ENCODE assay signal across 14 cellular contexts in the genomic region with DNA sequence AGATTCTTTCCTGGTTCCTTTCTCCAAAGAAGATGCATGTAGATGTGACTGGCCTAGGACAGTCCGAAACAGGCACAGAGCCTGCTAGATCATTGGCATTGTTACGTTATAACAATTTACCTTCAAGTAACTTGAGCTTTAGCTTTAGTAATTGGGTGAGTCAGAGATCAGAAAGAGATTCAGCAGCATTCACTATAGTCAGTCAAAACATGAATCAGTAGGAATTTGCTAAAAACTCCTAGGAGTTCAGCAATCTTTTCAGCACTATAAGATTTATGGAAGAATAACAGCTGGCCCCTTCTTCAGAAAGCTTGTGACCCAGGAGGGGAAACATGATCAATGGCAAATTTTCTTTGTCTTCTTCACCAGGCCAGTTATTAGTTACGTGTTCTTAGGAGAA.
DNase-seq lines count a peak whose midpoint lies in the region; ATAC-seq and TF ChIP-seq lines count a peak whose summit lies in the region.
"Had no signal": no experiment of that assay in that cellular context is flagged by ENCODE, and none has a peak within 500 bp of the region (broad histone marks: within the 10 kb centered on the region; RNA-seq: fewer than 3 reads in every experiment).

No MANE protein-coding gene starts in this region.

- POLR2A ChIA-PET in RWPE1 (lab: Yijun Ruan, JAX; ENCODE audit: low non-redundant PET), result no interaction called here

- no peak overlapping the region for H3K4me2 ChIP-seq in smooth muscle cell

- H3K27ac ChIP-seq in RWPE1, result no peak overlapping the region
- H3K27ac ChIP-seq in esophagus squamous epithelium, result peak overlapping the region in 3 of 4 donors; percentile 3 to 44 (median 12)
- peak overlapping the region; percentile 70 for H3K27ac ChIP-seq in smooth muscle cell (ENCODE audit: low read depth)
- H3K27ac ChIP-seq in ascending aorta, result no peak overlapping the region
- H3K27ac ChIP-seq: SK-N-MC, stomach had no signal

- no peak for TF ChIP-seq POLR2A in esophagus squamous epithelium (IDR thresholded peaks at IDR 0.05)

- H3K9ac ChIP-seq in smooth muscle cell (ENCODE audit: low read depth), result no peak overlapping the region

- TF ChIP-seq CTCF in RWPE1 (conservative IDR thresholded peaks at IDR 0.05; ENCODE audit: low read depth), result no peak
- no peak for TF ChIP-seq CTCF in esophagus squamous epithelium (IDR thresholded peaks at IDR 0.05)
- no peak for TF ChIP-seq CTCF in smooth muscle cell (IDR thresholded peaks at IDR 0.05; ENCODE audit: borderline replicate concordance, insufficient read depth, poor library complexity, severe bottlenecking)
- TF ChIP-seq CTCF in ascending aorta (IDR thresholded peaks at IDR 0.05), result no peak

- H3K4me1 ChIP-seq in esophagus squamous epithelium (peaks cover 5 to 30% (median 5%) of the 10 kb centered on the region in 3 donors), smooth muscle cell (ENCODE audit: low read depth) (no peaks in the 10 kb centered on the region), ascending aorta (no peaks in the 10 kb centered on the region)

- H3F3A ChIP-seq in smooth muscle cell (ENCODE audit: low read depth), result peaks cover under 1% of the 10 kb centered on the region

- H3K27me3 ChIP-seq in esophagus squamous epithelium (no peaks in the 10 kb centered on the region), smooth muscle cell (ENCODE audit: low read depth) (no peaks in the 10 kb centered on the region), ascending aorta (no peaks in the 10 kb centered on the region)
- H3K27me3 ChIP-seq: gastrocnemius medialis, stomach had no signal

- H3K79me2 ChIP-seq in smooth muscle cell (ENCODE audit: low read depth), result no peaks in the 10 kb centered on the region

- 30 to 67% methylated on average over 3 of the region's 3 CpGs for WGBS in esophagus squamous epithelium, 2 donors
- 73% methylated on average over 3 of the region's 3 CpGs for WGBS in smooth muscle cell (ENCODE audit: low lambda C conversion rate)

- DNase-seq in GM03348 (ENCODE audit: low spot score) (peak; percentile 43), RWPE1 (ENCODE audit: low spot score) (peak; percentile 42), esophagus squamous epithelium (lab: John Stamatoyannopoulos, UW) (no peak), smooth muscle cell (lab: John Stamatoyannopoulos, UW; ENCODE audit: unreplicated experiment) (no peak), DMS79 treated with DMSO at 0.1 percent for 48 hours (lab: John Stamatoyannopoulos, UW) (no peak), ascending aorta (ENCODE audit: low spot score in 2 of 2) (no peak)
- no peak for DNase-seq in activated CD4-positive, alpha-beta T cell treated with anti-CD3 and anti-CD28 coated beads, Interleukin-2, amount 50 U/mL, for 4 hours
- DNase-seq: aorta; CD4-positive, CD25-positive, alpha-beta regulatory T cell; gastrocnemius medialis; NCI-H1092; stomach had no signal

- H3K4me3 ChIP-seq in esophagus squamous epithelium (no peak overlapping the region), smooth muscle cell (no peak overlapping the region), ascending aorta (no peak overlapping the region)
- H3K4me3 ChIP-seq: gastrocnemius medialis, SK-N-MC, stomach had no signal

- CTCF ChIA-PET in RWPE1 (lab: Yijun Ruan, JAX), result interaction anchor here (0.7 kb wide), 1 partner anchor 102 kb away, joined by 3 read pairs; no protein-coding TSS in a partner anchor

- H4K20me1 ChIP-seq in smooth muscle cell (ENCODE audit: low read depth), result no peaks in the 10 kb centered on the region

- intact Hi-C loops in esophagus squamous epithelium (cut with DNase I), result no loop called here
- intact Hi-C loops in ascending aorta (cut with DNase I), result no loop called here

- H3K36me3 ChIP-seq in esophagus squamous epithelium (no peaks in the 10 kb centered on the region), smooth muscle cell (ENCODE audit: low read depth) (no peaks in the 10 kb centered on the region), ascending aorta (no peaks in the 10 kb centered on the region)
- H3K36me3 ChIP-seq: gastrocnemius medialis, stomach had no signal

- no peak for ATAC-seq in GM18498 (IDR thresholded peaks at IDR 0.05; ENCODE audit: unreplicated experiment)

- H2AFZ ChIP-seq in smooth muscle cell (ENCODE audit: low read depth), result no peak overlapping the region

- H3K9me3 ChIP-seq in esophagus squamous epithelium (no peaks in the 10 kb centered on the region), smooth muscle cell (replicated peaks; ENCODE audit: low read depth) (no peaks in the 10 kb centered on the region), ascending aorta (no peaks in the 10 kb centered on the region)
- H3K9me3 ChIP-seq: stomach had no signal

Comparison
In these comparisons a context has a peak if more than half of its experiments do, and no peak if none do; other contexts are left out.
1. DNase-seq: peak in GM03348 (single experiment) and RWPE1 (single experiment); none in esophagus squamous epithelium (single experiment), smooth muscle cell (single experiment), DMS79 treated with DMSO at 0.1 percent for 48 hours (single experiment), ascending aorta (0 of 2) and activated CD4-positive, alpha-beta T cell treated with anti-CD3 and anti-CD28 coated beads, Interleukin-2, amount 50 U/mL, for 4 hours (0 of 2).
2. H3K27ac ChIP-seq: peak in esophagus squamous epithelium (3 of 4) and smooth muscle cell (single experiment); none in RWPE1 (single experiment) and ascending aorta (0 of 2).